In the genomic region with DNA sequence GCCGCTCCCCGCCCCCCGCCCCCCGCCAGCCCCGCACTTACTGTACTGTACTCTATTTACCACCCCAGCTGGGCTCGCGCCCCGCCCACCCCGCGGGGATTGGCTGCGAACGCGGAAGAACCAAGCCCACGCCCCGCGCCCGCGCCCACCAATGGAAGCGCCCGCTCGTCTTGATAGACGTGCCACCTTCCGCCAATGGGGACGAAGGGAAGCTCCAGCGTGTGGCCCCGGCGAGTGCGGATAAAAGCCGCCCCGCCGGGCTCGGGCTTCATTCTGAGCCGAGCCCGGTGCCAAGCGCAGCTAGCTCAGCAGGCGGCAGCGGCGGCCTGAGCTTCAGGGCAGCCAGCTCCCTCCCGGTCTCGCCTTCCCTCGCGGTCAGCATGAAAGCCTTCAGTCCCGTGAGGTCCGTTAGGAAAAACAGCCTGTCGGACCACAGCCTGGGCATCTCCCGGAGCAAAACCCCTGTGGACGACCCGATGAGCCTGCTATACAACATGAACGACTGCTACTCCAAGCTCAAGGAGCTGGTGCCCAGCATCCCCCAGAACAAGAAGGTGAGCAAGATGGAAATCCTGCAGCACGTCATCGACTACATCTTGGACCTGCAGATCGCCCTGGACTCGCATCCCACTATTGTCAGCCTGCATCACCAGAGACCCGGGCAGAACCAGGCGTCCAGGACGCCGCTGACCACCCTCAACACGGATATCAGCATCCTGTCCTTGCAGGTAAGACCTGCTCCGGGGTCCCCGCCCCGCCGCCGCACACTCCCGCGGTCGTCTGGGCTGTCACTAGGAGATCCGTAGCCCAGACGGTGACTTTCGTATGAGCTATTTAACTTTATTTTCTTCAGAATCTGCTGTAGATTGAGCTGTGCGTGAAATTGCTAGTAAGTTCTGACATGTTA, we compare ENCODE assay signal across 8 cellular contexts. TPM values are rescaled to one million over a fixed set of nuclear protein-coding genes. Genes with fewer than 3 reads are reported as not detected.
DNase-seq lines count a peak whose midpoint lies in the region; ATAC-seq and TF ChIP-seq lines count a peak whose summit lies in the region.

A gene with protein sequence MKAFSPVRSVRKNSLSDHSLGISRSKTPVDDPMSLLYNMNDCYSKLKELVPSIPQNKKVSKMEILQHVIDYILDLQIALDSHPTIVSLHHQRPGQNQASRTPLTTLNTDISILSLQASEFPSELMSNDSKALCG (plus strand): TSS at position 271 of the 907 bp plus-strand sequence. CDS start 110 bp downstream, at position 381.

- peaks cover 42 to 55% of the 10 kb centered on the region in 2 donors for H3K4me1 Mint-ChIP-seq in immature natural killer cell

- peaks cover 0 to 6% (median 0%) of the 10 kb centered on the region in 6 donors for H3K9me3 Mint-ChIP-seq in immature natural killer cell

- peak within 1 kb of the TSS; percentile 97 to 100 (median 98) for H3K4me3 Mint-ChIP-seq in immature natural killer cell

- peaks cover 35 to 53% (median 44%) of the 10 kb centered on the region in 3 donors for H3K27me3 Mint-ChIP-seq in immature natural killer cell (ENCODE audit: low read depth in 3 of 3)

- H3K4me3 ChIP-seq in AG10803 (ENCODE audit: low read length) = peak within 1 kb of the TSS; percentile 95

- DNase-seq in AG10803 (ENCODE audit: low read depth) (peak; percentile 99), NCI-H446 (lab: John Stamatoyannopoulos, UW) (peak; percentile 93 to 99), caudate nucleus (lab: John Stamatoyannopoulos, UW) (peak; percentile 80 to 99 (median 98)), immature natural killer cell (peak; percentile 99), smooth muscle cell of the brain vasculature (ENCODE audit: low read depth, low spot score) (peak; percentile 95)
- peak; percentile 88 to 92 (median 90) for DNase-seq in activated CD4-positive, CD25-positive, alpha-beta regulatory T cell (lab: John Stamatoyannopoulos, UW)

- no peak for TF ChIP-seq CTCF in AG10803 (conservative IDR thresholded peaks at IDR 0.05; ENCODE audit: low read length)

- H3K36me3 Mint-ChIP-seq in immature natural killer cell = peaks cover 24 to 28% (median 25%) of the 10 kb centered on the region in 3 donors

- peak within 1 kb of the TSS; percentile 93 to 98 (median 96) for H3K27ac Mint-ChIP-seq in immature natural killer cell

- H3K27ac ChIP-seq in caudate nucleus (ENCODE audit: low read depth, low read length) = peak within 1 kb of the TSS; percentile 94

- ATAC-seq in GM19035 (IDR thresholded peaks at IDR 0.05; ENCODE audit: unreplicated experiment) = peak; percentile 52
- peak; percentile 68 for ATAC-seq in HG03342 (IDR thresholded peaks at IDR 0.05; ENCODE audit: unreplicated experiment)

RNA-seq across cellular contexts. Expression of the gene that starts here (rescaled TPM):
- 1,000 to 10,000 TPM in 2 of 3 donors, 100 to 1,000 TPM in 1; 816 to 1,425 (median 1,420) TPM for polyA plus RNA-seq in immature natural killer cell

Comparison
In these comparisons a context has a peak if more than half of its experiments do, and no peak if none do; other contexts are left out.
1. Peak in every context shown above with its lines: DNase-seq, ATAC-seq, H3K4me3 ChIP-seq and H3K27ac ChIP-seq.